In the genomic region with DNA sequence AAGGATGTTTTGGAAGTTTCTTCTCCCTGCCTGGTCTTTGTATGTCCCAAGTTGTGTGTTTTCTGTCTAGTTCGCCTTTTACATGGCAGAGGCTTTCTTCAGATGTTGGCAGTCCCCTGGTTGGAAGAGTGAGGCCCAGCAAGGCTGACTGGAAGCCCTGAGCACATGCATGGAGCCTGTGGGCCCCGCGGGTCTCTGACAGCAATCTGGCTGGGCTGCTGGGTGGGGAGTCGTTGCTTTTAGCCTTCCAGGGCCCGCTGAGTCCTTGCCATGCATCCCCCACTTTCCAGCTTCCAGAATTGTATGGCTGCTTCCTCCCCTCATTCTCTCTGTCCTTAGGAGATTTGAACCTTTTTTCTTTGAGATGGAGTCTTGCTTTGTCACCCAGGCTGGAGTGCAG, we compare ENCODE assay signal across 16 cellular contexts.
"Had no signal": no experiment of that assay in that cellular context is flagged by ENCODE, and none has a peak within 500 bp of the region (broad histone marks: within the 10 kb centered on the region; RNA-seq: fewer than 3 reads in every experiment).

No MANE protein-coding gene starts in this region.

- H3K36me3 Mint-ChIP-seq: natural killer cell had no signal

- H3K4me3 Mint-ChIP-seq: natural killer cell; neural crest cell; stimulated activated effector memory CD8-positive, alpha-beta T cell treated with anti-CD3 and anti-CD28 coated beads, Interleukin-12 subunit alpha, Interleukin-12 subunit beta, amount 100 ng/mL, for 72 hours had no signal

- H3K27ac Mint-ChIP-seq: natural killer cell; stimulated activated effector memory CD8-positive, alpha-beta T cell treated with anti-CD3 and anti-CD28 coated beads, Interleukin-12 subunit alpha, Interleukin-12 subunit beta, amount 100 ng/mL, for 72 hours had no signal

- ATAC-seq: left colon; natural killer cell; right cardiac atrium; stimulated activated effector memory CD8-positive, alpha-beta T cell treated with anti-CD3 and anti-CD28 coated beads, Interleukin-12 subunit alpha, Interleukin-12 subunit beta, amount 100 ng/mL, for 72 hours; stimulated activated naive CD8-positive, alpha-beta T cell treated with anti-CD3 and anti-CD28 coated beads, Interleukin-15, Interleukin-2, amounts not matched to agents 100 U/mL and 50 U/mL, for 24 hours had no signal

- DNase-seq: colonic mucosa; dermis blood vessel endothelial cell; esophagus squamous epithelium; foreskin fibroblast; head of caudate nucleus; mammary epithelial cell; natural killer cell; stimulated activated CD4-positive, alpha-beta T cell treated with anti-CD3 and anti-CD28 coated beads, Interleukin-4, amount 100 ng/mL, for 1 hour; stimulated activated CD8-positive, alpha-beta memory T cell treated with anti-CD3 and anti-CD28 coated beads, Interleukin-4, amount 100 ng/mL, for 48 hours; stimulated activated naive CD8-positive, alpha-beta T cell treated with anti-CD3 and anti-CD28 coated beads, Interleukin-15, Interleukin-2, amounts not matched to agents 100 U/mL and 50 U/mL, for 24 hours; thyroid gland; upper lobe of left lung had no signal

- H3K4me1 Mint-ChIP-seq: stimulated activated effector memory CD8-positive, alpha-beta T cell treated with anti-CD3 and anti-CD28 coated beads, Interleukin-12 subunit alpha, Interleukin-12 subunit beta, amount 100 ng/mL, for 72 hours had no signal
